In the genomic region with DNA sequence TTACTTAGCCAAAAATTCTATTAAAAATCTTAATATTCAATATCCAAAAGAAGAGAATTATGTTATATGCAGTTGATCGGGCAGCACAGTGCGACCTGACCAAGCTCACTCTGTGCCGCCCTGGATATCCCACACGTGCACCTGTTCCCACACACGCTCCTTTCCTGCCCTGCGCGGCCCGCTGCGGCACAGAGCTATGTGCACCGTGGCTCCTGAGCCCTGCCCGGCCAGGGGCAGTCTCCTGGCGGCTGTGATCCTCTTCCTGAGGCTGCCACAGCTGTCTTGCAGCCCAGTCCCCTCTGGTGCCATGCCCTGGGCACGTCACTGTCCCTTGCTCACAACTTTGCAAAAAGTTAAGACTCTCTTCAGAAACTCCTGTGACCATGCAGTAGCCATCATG, we compare ENCODE assay signal across 21 cellular contexts. TPM values are rescaled to one million over a fixed set of nuclear protein-coding genes. Genes with fewer than 3 reads are reported as not detected.
A peak's percentile ranks its signal among the peaks of the same experiment; 100 is the strongest.
DNase-seq lines count a peak whose midpoint lies in the region; ATAC-seq and TF ChIP-seq lines count a peak whose summit lies in the region.
"Had no signal": no experiment of that assay in that cellular context is flagged by ENCODE, and none has a peak within 500 bp of the region (broad histone marks: within the 10 kb centered on the region; RNA-seq: fewer than 3 reads in every experiment).

No MANE protein-coding gene starts in this region.

- peaks cover 4% of the 10 kb centered on the region for H3K4me1 ChIP-seq in right cardiac atrium (ENCODE audit: control insufficient read depth, insufficient read depth, low read length)

- no peak for ATAC-seq in T-helper 17 cell
- ATAC-seq in right cardiac atrium: no peak
- ATAC-seq: GM12878 had no signal

- H3K9me3 Mint-ChIP-seq in activated T-cell treated with anti-CD3 and anti-CD28 coated beads, Interleukin-2, amount 50 U/mL, for 24 hours: no peaks in the 10 kb centered on the region
- H3K9me3 Mint-ChIP-seq in neural crest cell (no peaks in the 10 kb centered on the region), type B pancreatic cell (no peaks in the 10 kb centered on the region)
- H3K9me3 Mint-ChIP-seq: CD4-positive, CD25-positive, alpha-beta regulatory T cell; CD8-positive, alpha-beta memory T cell had no signal

- H3K4me1 Mint-ChIP-seq in activated T-cell treated with anti-CD3 and anti-CD28 coated beads, Interleukin-2, amount 50 U/mL, for 24 hours (ENCODE audit: low read depth): peaks cover 22% of the 10 kb centered on the region
- H3K4me1 Mint-ChIP-seq in T-helper 17 cell (peaks cover 22% of the 10 kb centered on the region), neural crest cell (no peaks in the 10 kb centered on the region), type B pancreatic cell (ENCODE audit: unreplicated experiment) (no peaks in the 10 kb centered on the region)

- no peak overlapping the region for H3K27ac ChIP-seq in right cardiac atrium (ENCODE audit: low read length)
- H3K27ac ChIP-seq: 22Rv1, C4-2B, GM23248 had no signal

- no peaks in the 10 kb centered on the region for H3K27me3 Mint-ChIP-seq in activated T-cell treated with anti-CD3 and anti-CD28 coated beads, Interleukin-2, amount 50 U/mL, for 24 hours
- H3K27me3 Mint-ChIP-seq in T-helper 17 cell: no peaks in the 10 kb centered on the region
- H3K27me3 Mint-ChIP-seq in neural crest cell (ENCODE audit: low read depth): no peaks in the 10 kb centered on the region
- H3K27me3 Mint-ChIP-seq in type B pancreatic cell: no peaks in the 10 kb centered on the region
- H3K27me3 Mint-ChIP-seq: B cell; CD4-positive, CD25-positive, alpha-beta regulatory T cell; CD8-positive, alpha-beta memory T cell had no signal

- H3K27me3 ChIP-seq in right cardiac atrium (ENCODE audit: control insufficient read depth, insufficient read depth): no peaks in the 10 kb centered on the region
- H3K27me3 ChIP-seq: BLaER1 had no signal

- peaks cover 71% of the 10 kb centered on the region for H3K36me3 Mint-ChIP-seq in activated T-cell treated with anti-CD3 and anti-CD28 coated beads, Interleukin-2, amount 50 U/mL, for 24 hours (ENCODE audit: low read depth)
- H3K36me3 Mint-ChIP-seq in T-helper 17 cell (ENCODE audit: low read depth) (peaks cover 6% of the 10 kb centered on the region), neural crest cell (ENCODE audit: low read depth) (peaks cover 8% of the 10 kb centered on the region), type B pancreatic cell (peaks cover 19% of the 10 kb centered on the region)

- intact Hi-C loops in right cardiac atrium (cut with DNase I): no loop called here

- TF ChIP-seq CTCF in neural crest cell (conservative IDR thresholded peaks at IDR 0.05) (no peak), type B pancreatic cell (conservative IDR thresholded peaks at IDR 0.05) (no peak)

- no peak overlapping the region for H3K4me3 Mint-ChIP-seq in activated T-cell treated with anti-CD3 and anti-CD28 coated beads, Interleukin-2, amount 50 U/mL, for 24 hours
- no peak overlapping the region for H3K4me3 Mint-ChIP-seq in T-helper 17 cell
- H3K4me3 Mint-ChIP-seq in neural crest cell: no peak overlapping the region
- no peak overlapping the region for H3K4me3 Mint-ChIP-seq in type B pancreatic cell
- H3K4me3 Mint-ChIP-seq: B cell; CD4-positive, CD25-positive, alpha-beta regulatory T cell; CD8-positive, alpha-beta memory T cell had no signal

- no peaks in the 10 kb centered on the region for H3K9me3 ChIP-seq in T-helper 17 cell (ENCODE audit: control insufficient read depth, low read length, poor library complexity, severe bottlenecking)
- H3K9me3 ChIP-seq in right cardiac atrium (ENCODE audit: control insufficient read depth, low read length): no peaks in the 10 kb centered on the region
- H3K9me3 ChIP-seq: BLaER1 had no signal

- DNase-seq in activated T-cell treated with anti-CD3 and anti-CD28 coated beads, Interleukin-2, amount 50 U/mL, for 24 hours: no peak
- DNase-seq in activated T-cell treated with anti-CD3 and anti-CD28 coated beads, Interleukin-2, amount 50 U/mL, for 1 hour: no peak
- DNase-seq in T-helper 17 cell: no peak
- no peak for DNase-seq in neural crest cell (ENCODE audit: low read depth, low spot score)
- no peak for DNase-seq in type B pancreatic cell (ENCODE audit: extremely low spot score, unreplicated experiment)
- DNase-seq in NCI-H1417 (lab: John Stamatoyannopoulos, UW): no peak
- no peak for DNase-seq in right cardiac atrium
- DNase-seq: CD4-positive, CD25-positive, alpha-beta regulatory T cell; CD8-positive, alpha-beta memory T cell; DMS 273 treated with DMSO at 0.1 percent for 48 hours; DMS79; EL; GDM1; GM23248; H7; HCEC 1CT had no signal

- H3K27ac Mint-ChIP-seq in activated T-cell treated with anti-CD3 and anti-CD28 coated beads, Interleukin-2, amount 50 U/mL, for 24 hours: peak overlapping the region; percentile 36
- H3K27ac Mint-ChIP-seq in T-helper 17 cell: peak overlapping the region; percentile 71
- H3K27ac Mint-ChIP-seq in neural crest cell (ENCODE audit: unreplicated experiment): peak overlapping the region; percentile 12
- H3K27ac Mint-ChIP-seq in type B pancreatic cell: no peak overlapping the region
- H3K27ac Mint-ChIP-seq: B cell had no signal

- no peak overlapping the region for H3K4me3 ChIP-seq in right cardiac atrium (ENCODE audit: low read length)
- H3K4me3 ChIP-seq: BLaER1, GM12878, GM23248 had no signal

- WGBS in right cardiac atrium: 94% methylated on average over 13 of the region's 13 CpGs

RNA-seq across cellular contexts. Expression of a gene that starts 29.3 kb away (rescaled TPM):
- total RNA-seq in T-helper 17 cell: 10 to 100 TPM; 66.5 to 80.4 TPM
- 96.9 and 104 TPM in 2 replicates for total RNA-seq in neural crest cell
- 74.7 and 98.7 TPM in 2 replicates for total RNA-seq in type B pancreatic cell (ENCODE audit: low replicate concordance)
- total RNA-seq in right cardiac atrium: 100 to 1,000 TPM in 3 of 4 donors, 10 to 100 TPM in 1; 93.4 to 137 (median 132) TPM
- 125 TPM for polyA plus RNA-seq in right cardiac atrium

RNA-seq across cellular contexts. Expression of a gene that starts 31.2 kb away (rescaled TPM):
- total RNA-seq in T-helper 17 cell (10 to 100 TPM; 25.1 to 28.5 TPM), neural crest cell (33.0 and 34.9 TPM in 2 replicates), type B pancreatic cell (ENCODE audit: low replicate concordance) (24.3 and 24.9 TPM in 2 replicates), right cardiac atrium (10 to 100 TPM in 2 of 4 donors, 1 to 10 TPM in 2; 8.4 to 11.8 (median 10.2) TPM)
- 12.2 TPM for polyA plus RNA-seq in right cardiac atrium
